In the genomic region with DNA sequence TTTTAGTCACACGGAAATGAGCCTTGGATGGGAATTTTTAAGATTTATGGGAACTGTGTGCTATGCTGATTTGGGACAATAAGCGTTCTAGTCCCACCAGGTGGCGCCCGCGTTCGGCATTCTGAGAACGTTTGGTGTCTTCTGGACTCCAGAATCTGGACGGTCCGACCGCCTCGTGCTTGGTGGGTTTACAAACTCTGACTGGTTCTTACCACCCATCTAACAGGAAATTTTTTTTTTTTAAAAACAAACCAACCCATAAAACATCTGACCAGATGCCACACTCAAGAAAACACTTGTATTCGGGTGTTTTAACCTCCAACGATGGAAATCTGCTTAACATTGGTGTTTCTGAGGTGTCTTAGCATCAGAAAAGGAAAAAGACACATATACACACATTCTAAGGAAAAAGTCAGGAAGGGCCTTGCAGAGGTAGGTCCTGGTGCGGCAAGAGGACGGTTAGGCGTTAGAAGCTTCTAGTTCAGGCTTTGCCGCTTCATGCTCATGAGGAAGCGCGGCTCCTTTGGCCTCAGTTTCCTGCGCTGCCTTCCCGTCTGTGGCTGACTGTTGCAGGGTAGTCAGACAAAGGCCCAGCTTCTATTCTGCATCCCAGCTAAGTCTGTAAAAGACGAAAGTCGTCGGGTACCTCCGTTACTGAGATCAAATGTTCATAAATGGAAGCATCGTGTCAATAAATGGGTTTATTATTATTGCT, we compare ENCODE assay signal across 8 cellular contexts. TPM values are rescaled to one million over a fixed set of nuclear protein-coding genes. Genes with fewer than 3 reads are reported as not detected.
DNase-seq lines count a peak whose midpoint lies in the region; ATAC-seq and TF ChIP-seq lines count a peak whose summit lies in the region.

No MANE protein-coding gene starts in this region.

- no peak for ATAC-seq in activated naive CD8-positive, alpha-beta T cell treated with anti-CD3 and anti-CD28 coated beads, Interleukin-2, amount 10 ng/mL, durations not matched to agents 7 days and 5 days (ENCODE audit: low read depth)
- no peak for ATAC-seq in GM18873 (IDR thresholded peaks at IDR 0.05; ENCODE audit: low FRiP score, unreplicated experiment)

- H3K9me3 ChIP-seq in osteoblast (ENCODE audit: low read depth, low read length), result no peaks in the 10 kb centered on the region
- H3K9me3 ChIP-seq in testis, result no peaks in the 10 kb centered on the region

- peaks cover 4% of the 10 kb centered on the region for H4K20me1 ChIP-seq in osteoblast (ENCODE audit: insufficient read depth, low read length)

- H3K79me2 ChIP-seq in osteoblast (ENCODE audit: insufficient read depth, low read length), result peaks cover 34% of the 10 kb centered on the region

- TF ChIP-seq POLR2A in NB4 (IDR thresholded peaks at IDR 0.05; ENCODE audit: extremely low read depth, insufficient read length) (no peak), testis (IDR thresholded peaks at IDR 0.05) (no peak)

- POLR2A ChIA-PET in activated naive CD8-positive, alpha-beta T cell treated with anti-CD3 and anti-CD28 coated beads, Interleukin-2, amount 10 ng/mL, durations not matched to agents 7 days and 5 days (lab: Charles Lee), result interaction anchor here (0.6 to 2.2 kb wide), 9 partner anchors 22 to 274 kb away, joined by 4 to 9 read pairs (median 4); partner anchors contain the start of gene EIF2D

- intact Hi-C loops in head of caudate nucleus (cut with DNase I), result loop anchor here (10.0 kb wide), 1 partner anchor 280 kb away; no protein-coding TSS in a partner anchor
- intact Hi-C loops in testis (cut with DNase I; ENCODE audit: low total_unique reads), result loop anchor here (10.0 kb wide), 1 partner anchor 280 kb away; no protein-coding TSS in a partner anchor

- peak; percentile 72 for TF ChIP-seq CTCF in NB4 (IDR thresholded peaks at IDR 0.05; ENCODE audit: low read depth, low read length)
- peak; percentile 93 for TF ChIP-seq CTCF in osteoblast (IDR thresholded peaks at IDR 0.05; ENCODE audit: extremely low read depth, low read depth, low read length)
- peak; percentile 79 to 87 (median 80) for TF ChIP-seq CTCF in testis (IDR thresholded peaks at IDR 0.05)

- peak overlapping the region; percentile 91 for H3K27ac ChIP-seq in osteoblast (ENCODE audit: low read depth, low read length)
- peak overlapping the region; percentile 36 to 71 for H3K27ac ChIP-seq in testis

- no peaks in the 10 kb centered on the region for H3K27me3 ChIP-seq in osteoblast (ENCODE audit: insufficient read depth, low read length)
- no peaks in the 10 kb centered on the region for H3K27me3 ChIP-seq in testis

- H3K36me3 ChIP-seq in osteoblast (ENCODE audit: insufficient read depth, low read length) (peaks cover 7% of the 10 kb centered on the region), testis (ENCODE audit: low read depth, missing control alignments) (no peaks in the 10 kb centered on the region)

- H3K36me3 Mint-ChIP-seq in activated naive CD8-positive, alpha-beta T cell treated with anti-CD3 and anti-CD28 coated beads, Interleukin-2, amount 10 ng/mL, durations not matched to agents 7 days and 5 days, result peaks cover 2% of the 10 kb centered on the region

- no peaks in the 10 kb centered on the region for H3K9me3 Mint-ChIP-seq in activated naive CD8-positive, alpha-beta T cell treated with anti-CD3 and anti-CD28 coated beads, Interleukin-2, amount 10 ng/mL, durations not matched to agents 7 days and 5 days

- H3K4me2 ChIP-seq in osteoblast (ENCODE audit: insufficient read depth, low read length), result peak overlapping the region; percentile 91

- peak overlapping the region; percentile 85 for H2AFZ ChIP-seq in osteoblast (ENCODE audit: low read length)

- DNase-seq in ELF-1 (ENCODE audit: low read depth, low spot score) (peak; percentile 80), NB4 (ENCODE audit: low read depth) (peak; percentile 81), SKM-1 treated with dmso at 0.1 percent for 144 hours (lab: John Stamatoyannopoulos, UW; ENCODE audit: unreplicated experiment) (peak; percentile 85), head of caudate nucleus (peak; percentile 87 to 99 (median 94)), osteoblast (ENCODE audit: insufficient read length, low spot score, missing footprints) (peak; percentile 66), testis (peak; percentile 97)
- DNase-seq in activated naive CD8-positive, alpha-beta T cell treated with anti-CD3 and anti-CD28 coated beads, Interleukin-2, amount 10 ng/mL, durations not matched to agents 7 days and 5 days, result peak; percentile 79

- H3K4me3 ChIP-seq in NB4 (ENCODE audit: low read depth, low read length), result peak overlapping the region; percentile 50
- peak overlapping the region; percentile 91 for H3K4me3 ChIP-seq in osteoblast (ENCODE audit: insufficient read depth, low read length)
- H3K4me3 ChIP-seq in testis, result peak overlapping the region; percentile 66 to 77

- H3K27ac Mint-ChIP-seq in activated naive CD8-positive, alpha-beta T cell treated with anti-CD3 and anti-CD28 coated beads, Interleukin-2, amount 10 ng/mL, durations not matched to agents 7 days and 5 days, result peak overlapping the region; percentile 89

- peaks cover 16% of the 10 kb centered on the region for H3K27me3 Mint-ChIP-seq in activated naive CD8-positive, alpha-beta T cell treated with anti-CD3 and anti-CD28 coated beads, Interleukin-2, amount 10 ng/mL, durations not matched to agents 7 days and 5 days

- 5 to 7% methylated on average over 26 of the region's 26 CpGs for WGBS in testis, 2 donors

- H3K4me3 Mint-ChIP-seq in activated naive CD8-positive, alpha-beta T cell treated with anti-CD3 and anti-CD28 coated beads, Interleukin-2, amount 10 ng/mL, durations not matched to agents 7 days and 5 days, result peak overlapping the region; percentile 81

- peaks cover 21% of the 10 kb centered on the region for H3K4me1 Mint-ChIP-seq in activated naive CD8-positive, alpha-beta T cell treated with anti-CD3 and anti-CD28 coated beads, Interleukin-2, amount 10 ng/mL, durations not matched to agents 7 days and 5 days

- H3K4me1 ChIP-seq in osteoblast (ENCODE audit: insufficient read depth, low read length) (peaks cover 45% of the 10 kb centered on the region), testis (peaks cover 7% of the 10 kb centered on the region)

RNA-seq across cellular contexts. Expression of gene DYRK3, which starts 0.8 kb away (rescaled TPM):
- total RNA-seq in activated naive CD8-positive, alpha-beta T cell treated with anti-CD3 and anti-CD28 coated beads, Interleukin-2, amount 10 ng/mL, durations not matched to agents 7 days and 5 days, result 1 to 10 TPM; 2.7 TPM
- total RNA-seq in osteoblast (52.1 and 54.8 TPM in 2 replicates), testis (10 to 100 TPM; 36.4 to 40.6 TPM)
- polyA plus RNA-seq in testis (ENCODE audit: insufficient read depth, low read depth, low replicate concordance), result 143 TPM

RNA-seq across cellular contexts. Expression of gene EIF2D, which starts 22.3 kb away (rescaled TPM):
- 10 to 100 TPM; 40.6 to 43.7 TPM for total RNA-seq in activated naive CD8-positive, alpha-beta T cell treated with anti-CD3 and anti-CD28 coated beads, Interleukin-2, amount 10 ng/mL, durations not matched to agents 7 days and 5 days
- total RNA-seq in osteoblast, result 52.8 and 53.6 TPM in 2 replicates
- total RNA-seq in testis, result 10 to 100 TPM; 54.8 to 59.4 TPM
- 65.3 TPM for polyA plus RNA-seq in testis (ENCODE audit: insufficient read depth, low read depth, low replicate concordance)

RNA-seq across cellular contexts. Expression of gene MAPKAPK2, which starts 50.2 kb away (rescaled TPM):
- total RNA-seq in activated naive CD8-positive, alpha-beta T cell treated with anti-CD3 and anti-CD28 coated beads, Interleukin-2, amount 10 ng/mL, durations not matched to agents 7 days and 5 days, result 10 to 100 TPM; 72.6 to 74.9 TPM
- total RNA-seq in osteoblast, result 38.0 and 40.1 TPM in 2 replicates
- total RNA-seq in testis, result 10 to 100 TPM; 66.3 to 69.1 TPM
- 76.5 TPM for polyA plus RNA-seq in testis (ENCODE audit: insufficient read depth, low read depth, low replicate concordance)

Comparison
In these comparisons a context has a peak if more than half of its experiments do, and no peak if none do; other contexts are left out.
1. RNA of gene DYRK3, which starts 0.8 kb away (total RNA-seq): 52.1 to 54.8 TPM in osteoblast and 36.4 to 40.6 TPM in testis; 2.7 TPM in activated naive CD8-positive, alpha-beta T cell treated with anti-CD3 and anti-CD28 coated beads, Interleukin-2, amount 10 ng/mL, durations not matched to agents 7 days and 5 days; every median in the first group is over 4 times any median in the second.
2. Peak in every context shown above with its lines, with median percentiles within 50 percentile points of each other: DNase-seq, H3K4me3 ChIP-seq and CTCF ChIP-seq.